Comparison of ENCODE assay signal across 1 cellular context in the genomic region with DNA sequence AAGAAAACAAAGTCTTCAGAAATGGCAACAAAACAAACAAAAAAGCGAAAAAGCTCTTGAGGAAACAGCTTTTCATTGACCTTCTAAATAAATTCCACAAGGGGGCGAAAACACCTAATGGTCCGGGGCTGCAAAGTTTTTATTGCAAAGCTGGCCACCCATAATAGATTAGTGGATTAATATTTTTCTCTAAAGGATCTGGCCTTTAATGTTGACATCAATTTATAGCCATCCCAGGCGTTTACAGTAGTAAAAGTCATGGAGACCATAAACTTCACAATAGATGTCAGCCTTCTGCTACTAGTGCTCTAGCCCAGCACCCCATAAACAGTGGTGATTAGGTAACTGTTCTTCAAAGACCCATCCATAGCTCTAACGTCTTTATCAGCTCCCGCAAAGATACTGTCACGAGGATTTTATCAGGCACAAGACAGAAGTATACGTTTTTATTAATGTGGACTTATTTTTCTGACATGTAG.
A peak's percentile ranks its signal among the peaks of the same experiment; 100 is the strongest.
TF ChIP-seq lines count a peak whose summit lies in the region.

No MANE protein-coding gene starts in this region.

TF ChIP-seq in HEK293, 187 proteins besides CTCF, POLR2A, EP300 and RAD21 (continued from another document):
- TF ChIP-seq, protein P1, sequence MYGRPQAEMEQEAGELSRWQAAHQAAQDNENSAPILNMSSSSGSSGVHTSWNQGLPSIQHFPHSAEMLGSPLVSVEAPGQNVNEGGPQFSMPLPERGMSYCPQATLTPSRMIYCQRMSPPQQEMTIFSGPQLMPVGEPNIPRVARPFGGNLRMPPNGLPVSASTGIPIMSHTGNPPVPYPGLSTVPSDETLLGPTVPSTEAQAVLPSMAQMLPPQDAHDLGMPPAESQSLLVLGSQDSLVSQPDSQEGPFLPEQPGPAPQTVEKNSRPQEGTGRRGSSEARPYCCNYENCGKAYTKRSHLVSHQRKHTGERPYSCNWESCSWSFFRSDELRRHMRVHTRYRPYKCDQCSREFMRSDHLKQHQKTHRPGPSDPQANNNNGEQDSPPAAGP (tag by site-specific recombination; IDR thresholded peaks at IDR 0.05), result no peak
- TF ChIP-seq, protein P2, sequence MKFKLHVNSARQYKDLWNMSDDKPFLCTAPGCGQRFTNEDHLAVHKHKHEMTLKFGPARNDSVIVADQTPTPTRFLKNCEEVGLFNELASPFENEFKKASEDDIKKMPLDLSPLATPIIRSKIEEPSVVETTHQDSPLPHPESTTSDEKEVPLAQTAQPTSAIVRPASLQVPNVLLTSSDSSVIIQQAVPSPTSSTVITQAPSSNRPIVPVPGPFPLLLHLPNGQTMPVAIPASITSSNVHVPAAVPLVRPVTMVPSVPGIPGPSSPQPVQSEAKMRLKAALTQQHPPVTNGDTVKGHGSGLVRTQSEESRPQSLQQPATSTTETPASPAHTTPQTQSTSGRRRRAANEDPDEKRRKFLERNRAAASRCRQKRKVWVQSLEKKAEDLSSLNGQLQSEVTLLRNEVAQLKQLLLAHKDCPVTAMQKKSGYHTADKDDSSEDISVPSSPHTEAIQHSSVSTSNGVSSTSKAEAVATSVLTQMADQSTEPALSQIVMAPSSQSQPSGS (tag by site-specific recombination; IDR thresholded peaks at IDR 0.05; ENCODE audit: low read depth), result no peak
- TF ChIP-seq HOXA7 (CRISPR knock-in tag; IDR thresholded peaks at IDR 0.05; ENCODE audit: borderline replicate concordance), result no peak
- no peak for TF ChIP-seq ZNF174 (tag by site-specific recombination; IDR thresholded peaks at IDR 0.05)
- TF ChIP-seq ZNF561 (tag by site-specific recombination; IDR thresholded peaks at IDR 0.05; ENCODE audit: borderline replicate concordance), result peak; percentile 26; the same call in 1 of the 2 replicates
- TF ChIP-seq ZNF18 (tag by site-specific recombination; IDR thresholded peaks at IDR 0.05), result no peak
- no peak for TF ChIP-seq ZNF571 (tag by site-specific recombination; IDR thresholded peaks at IDR 0.05)
- peak; percentile 91 for TF ChIP-seq ZNF654 (tag by site-specific recombination; IDR thresholded peaks at IDR 0.05; ENCODE audit: low read depth)
- TF ChIP-seq, protein P3, sequence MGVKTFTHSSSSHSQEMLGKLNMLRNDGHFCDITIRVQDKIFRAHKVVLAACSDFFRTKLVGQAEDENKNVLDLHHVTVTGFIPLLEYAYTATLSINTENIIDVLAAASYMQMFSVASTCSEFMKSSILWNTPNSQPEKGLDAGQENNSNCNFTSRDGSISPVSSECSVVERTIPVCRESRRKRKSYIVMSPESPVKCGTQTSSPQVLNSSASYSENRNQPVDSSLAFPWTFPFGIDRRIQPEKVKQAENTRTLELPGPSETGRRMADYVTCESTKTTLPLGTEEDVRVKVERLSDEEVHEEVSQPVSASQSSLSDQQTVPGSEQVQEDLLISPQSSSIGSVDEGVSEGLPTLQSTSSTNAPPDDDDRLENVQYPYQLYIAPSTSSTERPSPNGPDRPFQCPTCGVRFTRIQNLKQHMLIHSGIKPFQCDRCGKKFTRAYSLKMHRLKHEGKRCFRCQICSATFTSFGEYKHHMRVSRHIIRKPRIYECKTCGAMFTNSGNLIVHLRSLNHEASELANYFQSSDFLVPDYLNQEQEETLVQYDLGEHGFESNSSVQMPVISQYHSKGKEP (tag by site-specific recombination; IDR thresholded peaks at IDR 0.05), result peak; percentile 61; the same call in 1 of the 2 replicates
- TF ChIP-seq, protein P4, sequence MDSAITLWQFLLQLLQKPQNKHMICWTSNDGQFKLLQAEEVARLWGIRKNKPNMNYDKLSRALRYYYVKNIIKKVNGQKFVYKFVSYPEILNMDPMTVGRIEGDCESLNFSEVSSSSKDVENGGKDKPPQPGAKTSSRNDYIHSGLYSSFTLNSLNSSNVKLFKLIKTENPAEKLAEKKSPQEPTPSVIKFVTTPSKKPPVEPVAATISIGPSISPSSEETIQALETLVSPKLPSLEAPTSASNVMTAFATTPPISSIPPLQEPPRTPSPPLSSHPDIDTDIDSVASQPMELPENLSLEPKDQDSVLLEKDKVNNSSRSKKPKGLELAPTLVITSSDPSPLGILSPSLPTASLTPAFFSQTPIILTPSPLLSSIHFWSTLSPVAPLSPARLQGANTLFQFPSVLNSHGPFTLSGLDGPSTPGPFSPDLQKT (IDR thresholded peaks at IDR 0.05; ENCODE audit: borderline replicate concordance, low read depth, low read length), result no peak
- TF ChIP-seq ZNF23 (tag by site-specific recombination; IDR thresholded peaks at IDR 0.05; ENCODE audit: borderline replicate concordance), result no peak
- peak; percentile 9; the same call in 1 of the 2 replicates for TF ChIP-seq ZNF580 (tag by site-specific recombination; IDR thresholded peaks at IDR 0.05)
- no peak for TF ChIP-seq GLIS2 (tag by site-specific recombination; IDR thresholded peaks at IDR 0.05)
- TF ChIP-seq ZSCAN30 (tag by site-specific recombination; IDR thresholded peaks at IDR 0.05), result peak; percentile 46; the same call in 1 of the 2 replicates
- TF ChIP-seq, protein P5, sequence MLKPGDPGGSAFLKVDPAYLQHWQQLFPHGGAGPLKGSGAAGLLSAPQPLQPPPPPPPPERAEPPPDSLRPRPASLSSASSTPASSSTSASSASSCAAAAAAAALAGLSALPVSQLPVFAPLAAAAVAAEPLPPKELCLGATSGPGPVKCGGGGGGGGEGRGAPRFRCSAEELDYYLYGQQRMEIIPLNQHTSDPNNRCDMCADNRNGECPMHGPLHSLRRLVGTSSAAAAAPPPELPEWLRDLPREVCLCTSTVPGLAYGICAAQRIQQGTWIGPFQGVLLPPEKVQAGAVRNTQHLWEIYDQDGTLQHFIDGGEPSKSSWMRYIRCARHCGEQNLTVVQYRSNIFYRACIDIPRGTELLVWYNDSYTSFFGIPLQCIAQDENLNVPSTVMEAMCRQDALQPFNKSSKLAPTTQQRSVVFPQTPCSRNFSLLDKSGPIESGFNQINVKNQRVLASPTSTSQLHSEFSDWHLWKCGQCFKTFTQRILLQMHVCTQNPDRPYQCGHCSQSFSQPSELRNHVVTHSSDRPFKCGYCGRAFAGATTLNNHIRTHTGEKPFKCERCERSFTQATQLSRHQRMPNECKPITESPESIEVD (tag by site-specific recombination; IDR thresholded peaks at IDR 0.05), result peak; percentile 52
